ENCODE assay signal across 19 cellular contexts in the genomic region with DNA sequence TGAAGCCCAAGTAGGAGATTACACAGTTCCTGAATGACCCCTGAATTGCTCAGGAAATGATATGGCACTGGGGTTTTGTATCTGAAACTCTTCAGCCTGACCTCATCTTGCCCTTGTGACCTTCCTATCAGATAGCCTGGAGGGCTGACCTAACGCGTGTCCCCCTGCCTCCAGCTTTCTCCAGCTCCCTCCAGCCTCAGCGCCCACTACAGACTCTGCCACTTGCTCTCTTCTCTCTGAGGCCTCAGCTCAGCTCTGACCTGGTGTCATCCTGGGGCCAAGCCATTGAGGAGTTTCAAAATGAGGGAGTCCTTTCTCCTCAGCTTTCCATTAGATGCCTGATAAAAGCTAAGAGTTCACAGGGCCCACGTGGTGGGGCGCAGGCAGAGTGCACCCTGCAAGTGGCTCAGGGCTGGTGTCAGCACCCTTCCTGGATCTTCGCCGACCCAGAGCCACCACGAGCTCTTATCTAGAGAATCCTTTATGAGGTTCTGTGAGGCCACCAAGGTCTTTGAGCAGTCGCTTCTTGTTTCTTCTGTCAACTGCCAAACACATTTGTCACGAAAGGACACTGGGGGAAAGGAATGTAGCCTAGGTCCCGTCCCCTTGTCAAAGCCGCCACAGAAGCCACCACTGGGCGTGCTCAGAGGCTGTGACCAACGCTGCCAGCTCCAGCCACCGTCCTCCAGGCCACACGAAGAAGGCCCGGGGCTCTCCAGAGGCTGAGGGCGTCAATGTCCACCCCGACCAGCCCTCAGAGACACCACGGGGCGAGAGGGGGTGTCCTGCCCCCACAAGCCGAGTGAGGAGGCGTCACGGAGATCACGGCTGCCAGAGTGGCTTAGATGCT.
A peak's percentile ranks its signal among the peaks of the same experiment; 100 is the strongest.
DNase-seq lines count a peak whose midpoint lies in the region; ATAC-seq and TF ChIP-seq lines count a peak whose summit lies in the region.
"Had no signal": no experiment of that assay in that cellular context is flagged by ENCODE, and none has a peak within 500 bp of the region (broad histone marks: within the 10 kb centered on the region; RNA-seq: fewer than 3 reads in every experiment).

No MANE protein-coding gene starts in this region.

- H3K36me3 ChIP-seq in upper lobe of right lung, result no peaks in the 10 kb centered on the region
- H3K36me3 ChIP-seq in BE2C, result no peaks in the 10 kb centered on the region

- TF ChIP-seq CTCF in upper lobe of right lung (IDR thresholded peaks at IDR 0.05) (no peak), BE2C (IDR thresholded peaks at IDR 0.05; ENCODE audit: low read depth, low read length) (no peak)

- DNase-seq in activated T-cell treated with anti-CD3 and anti-CD28 coated beads, Interleukin-2, amount 50 U/mL, for 48 hours, result peak; percentile 5 to 7
- no peak for DNase-seq in activated T-cell treated with anti-CD3 and anti-CD28 coated beads, Interleukin-2, amount 50 U/mL, for 1 hour
- peak; percentile 13 for DNase-seq in activated CD8-positive, alpha-beta memory T cell treated with anti-CD3 and anti-CD28 coated beads, Interleukin-2, amount 50 U/mL, for 4 hours
- DNase-seq in mesenteric fat pad (ENCODE audit: low spot score), result peak; percentile 67
- DNase-seq in upper lobe of right lung, result peak; percentile 43
- no peak for DNase-seq in NAMALWA (ENCODE audit: low spot score)
- no peak for DNase-seq in HT-29 (ENCODE audit: low spot score)
- DNase-seq in BE2C, result no peak
- DNase-seq: Calu3; CD4-positive, CD25-positive, alpha-beta regulatory T cell; GF-D8; GM23248; NCI-H146; NCI-H2081 treated with DMSO at 0.1 percent for 48 hours; NCI-H345; NCI-H526 treated with DMSO at 0.1 percent for 48 hours; PC-3 had no signal

- H3K9me3 ChIP-seq in upper lobe of right lung, result no peaks in the 10 kb centered on the region
- no peaks in the 10 kb centered on the region for H3K9me3 ChIP-seq in BE2C
- H3K9me3 ChIP-seq: A549 had no signal

- H3K27me3 ChIP-seq in upper lobe of right lung (peaks cover 5% of the 10 kb centered on the region), BE2C (no peaks in the 10 kb centered on the region)

- H3K27ac ChIP-seq in upper lobe of right lung, result no peak overlapping the region
- H3K27ac ChIP-seq: A549, GM23248 had no signal

- H3K4me1 ChIP-seq in upper lobe of right lung (no peaks in the 10 kb centered on the region), BE2C (peaks cover 5% of the 10 kb centered on the region; the same call in 1 of the 2 replicates)
- H3K4me1 ChIP-seq: A549 had no signal

- H3K4me3 ChIP-seq in upper lobe of right lung (no peak overlapping the region), BE2C (ENCODE audit: low read depth, low read length) (no peak overlapping the region)
- H3K4me3 ChIP-seq: A549, GM23248, K562 had no signal

- intact Hi-C loops in upper lobe of right lung (cut with DNase I), result no loop called here

- ATAC-seq in upper lobe of right lung, result no peak
- ATAC-seq: A549, K562, PC-3 had no signal

Comparison
In these comparisons a context has a peak if more than half of its experiments do, and no peak if none do; other contexts are left out.
1. DNase-seq: peak in activated T-cell treated with anti-CD3 and anti-CD28 coated beads, Interleukin-2, amount 50 U/mL, for 48 hours (2 of 2), activated CD8-positive, alpha-beta memory T cell treated with anti-CD3 and anti-CD28 coated beads, Interleukin-2, amount 50 U/mL, for 4 hours (single experiment), mesenteric fat pad (single experiment) and upper lobe of right lung (single experiment); none in activated T-cell treated with anti-CD3 and anti-CD28 coated beads, Interleukin-2, amount 50 U/mL, for 1 hour (single experiment), NAMALWA (single experiment), HT-29 (single experiment) and BE2C (single experiment).